2 cellular contexts compared by ENCODE assay signal in the genomic region with DNA sequence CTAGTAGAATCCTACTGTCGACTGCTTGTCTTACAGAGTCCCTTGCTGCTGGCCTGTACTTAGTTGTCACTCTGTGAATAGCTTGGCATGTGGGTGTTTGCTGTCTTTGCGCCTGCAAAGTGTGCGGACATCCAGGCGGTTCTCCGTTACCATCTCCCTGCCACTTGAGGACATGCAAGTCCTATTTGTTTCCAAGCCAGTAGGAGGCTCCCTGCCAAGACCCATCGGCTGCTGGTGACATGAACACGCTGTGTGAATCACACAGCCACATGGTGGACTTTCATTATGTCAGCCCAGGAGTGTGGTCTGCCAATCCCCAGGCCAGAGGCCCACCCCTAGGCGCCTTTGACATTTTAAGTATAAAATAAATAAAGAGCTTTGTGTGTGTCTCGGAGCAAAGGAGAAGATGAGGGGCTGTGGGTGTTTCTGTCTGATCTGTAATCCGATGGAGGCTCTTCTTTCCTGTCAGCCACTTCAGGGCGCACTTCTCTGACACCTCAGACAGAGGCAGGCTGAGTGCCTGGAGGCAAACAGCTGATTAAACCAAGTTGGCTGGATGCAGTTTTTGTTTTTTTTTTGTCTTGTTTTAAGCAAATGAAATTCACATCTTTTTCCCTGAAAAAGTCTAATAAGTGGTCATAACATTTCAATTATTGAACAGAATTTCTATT.
TF ChIP-seq lines count a peak whose summit lies in the region.

No MANE protein-coding gene starts in this region.

TF ChIP-seq in IMR-90, 13 proteins besides CTCF, POLR2A, EP300 and RAD21:
- TF ChIP-seq BHLHE40 (IDR thresholded peaks at IDR 0.05; ENCODE audit: low read depth, low read length): no peak
- TF ChIP-seq USF2 (IDR thresholded peaks at IDR 0.05; ENCODE audit: low read depth, low read length): peak; percentile 28; the same call in 1 of the 2 replicates
- peak; percentile 85 for TF ChIP-seq MXI1 (IDR thresholded peaks at IDR 0.05; ENCODE audit: borderline replicate concordance, low read depth, low read length)
- no peak for TF ChIP-seq MAZ (IDR thresholded peaks at IDR 0.05; ENCODE audit: borderline replicate concordance, low read depth, low read length)
- peak; percentile 16; the same call in 1 of the 2 replicates for TF ChIP-seq SMC3 (IDR thresholded peaks at IDR 0.05; ENCODE audit: low read depth, low read length)

TF ChIP-seq in SK-N-SH, 30 proteins besides CTCF, POLR2A, EP300 and RAD21:
- peak; percentile 81 for TF ChIP-seq MXI1 (IDR thresholded peaks at IDR 0.05; ENCODE audit: low read depth, low read length)
- TF ChIP-seq, protein P1, sequence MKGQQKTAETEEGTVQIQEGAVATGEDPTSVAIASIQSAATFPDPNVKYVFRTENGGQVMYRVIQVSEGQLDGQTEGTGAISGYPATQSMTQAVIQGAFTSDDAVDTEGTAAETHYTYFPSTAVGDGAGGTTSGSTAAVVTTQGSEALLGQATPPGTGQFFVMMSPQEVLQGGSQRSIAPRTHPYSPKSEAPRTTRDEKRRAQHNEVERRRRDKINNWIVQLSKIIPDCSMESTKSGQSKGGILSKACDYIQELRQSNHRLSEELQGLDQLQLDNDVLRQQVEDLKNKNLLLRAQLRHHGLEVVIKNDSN (IDR thresholded peaks at IDR 0.05; ENCODE audit: borderline replicate concordance, low read depth): no peak
- no peak for TF ChIP-seq NRF1 (IDR thresholded peaks at IDR 0.05; ENCODE audit: low read depth, low read length)
- TF ChIP-seq, protein P2, sequence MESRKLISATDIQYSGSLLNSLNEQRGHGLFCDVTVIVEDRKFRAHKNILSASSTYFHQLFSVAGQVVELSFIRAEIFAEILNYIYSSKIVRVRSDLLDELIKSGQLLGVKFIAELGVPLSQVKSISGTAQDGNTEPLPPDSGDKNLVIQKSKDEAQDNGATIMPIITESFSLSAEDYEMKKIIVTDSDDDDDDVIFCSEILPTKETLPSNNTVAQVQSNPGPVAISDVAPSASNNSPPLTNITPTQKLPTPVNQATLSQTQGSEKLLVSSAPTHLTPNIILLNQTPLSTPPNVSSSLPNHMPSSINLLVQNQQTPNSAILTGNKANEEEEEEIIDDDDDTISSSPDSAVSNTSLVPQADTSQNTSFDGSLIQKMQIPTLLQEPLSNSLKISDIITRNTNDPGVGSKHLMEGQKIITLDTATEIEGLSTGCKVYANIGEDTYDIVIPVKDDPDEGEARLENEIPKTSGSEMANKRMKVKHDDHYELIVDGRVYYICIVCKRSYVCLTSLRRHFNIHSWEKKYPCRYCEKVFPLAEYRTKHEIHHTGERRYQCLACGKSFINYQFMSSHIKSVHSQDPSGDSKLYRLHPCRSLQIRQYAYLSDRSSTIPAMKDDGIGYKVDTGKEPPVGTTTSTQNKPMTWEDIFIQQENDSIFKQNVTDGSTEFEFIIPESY (IDR thresholded peaks at IDR 0.05; ENCODE audit: borderline replicate concordance, low read depth): no peak
- TF ChIP-seq REST (IDR thresholded peaks at IDR 0.05; ENCODE audit: low read depth, low read length): no peak
- TF ChIP-seq JUND (IDR thresholded peaks at IDR 0.05): no peak
- no peak for TF ChIP-seq SIN3A (IDR thresholded peaks at IDR 0.05; ENCODE audit: borderline replicate concordance, low read depth, low read length)
- peak; percentile 28; the same call in 1 of the 2 replicates for TF ChIP-seq SMC3 (IDR thresholded peaks at IDR 0.05; ENCODE audit: low read depth, low read length)
TF ChIP-seq in SK-N-SH: peak in this region for 2.
